In the genomic region with DNA sequence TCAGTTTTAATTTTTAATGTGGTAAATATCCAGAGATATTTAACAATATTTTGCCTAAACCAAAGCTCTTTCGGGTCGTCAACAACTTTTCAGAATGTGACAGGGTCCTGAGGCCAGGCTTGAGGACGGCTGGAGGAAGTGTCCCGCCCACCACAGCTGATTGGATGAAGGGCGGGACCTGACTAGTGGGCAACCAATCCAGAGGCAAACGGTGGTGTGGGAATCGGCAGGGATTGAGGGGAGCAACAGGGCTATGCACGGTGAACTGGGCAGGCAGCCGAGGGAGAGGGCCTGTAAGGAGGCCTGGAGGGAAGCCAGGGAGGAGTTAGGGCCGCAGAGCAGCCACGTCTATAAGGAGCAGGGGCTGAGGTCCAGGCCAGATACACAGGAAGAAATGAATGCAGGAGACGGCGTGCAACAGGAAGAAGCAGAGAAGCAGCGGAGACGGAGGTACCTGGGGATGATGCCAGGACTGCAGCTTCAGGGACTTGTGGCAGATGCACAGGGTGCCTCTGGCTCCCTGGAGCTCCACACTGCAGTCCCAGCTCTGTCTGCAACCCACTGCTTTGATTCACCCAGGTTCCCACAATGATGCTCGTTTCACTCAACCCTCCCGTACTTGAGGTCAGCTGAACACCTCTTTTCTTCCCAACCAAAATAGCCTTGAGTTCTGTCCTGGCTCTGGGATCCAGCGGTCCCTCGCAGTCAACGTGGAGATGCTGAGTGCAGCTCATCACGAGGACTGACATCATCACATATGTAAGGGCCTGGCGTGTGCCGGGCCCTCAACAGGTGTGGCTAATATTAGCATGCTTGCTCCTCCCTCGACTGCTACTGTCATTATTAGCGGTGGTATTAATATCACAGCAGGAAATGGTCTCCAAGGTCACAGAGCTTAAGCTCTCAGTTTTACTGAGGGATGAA, we compare ENCODE assay signal across 8 cellular contexts. TPM values are rescaled to one million over a fixed set of nuclear protein-coding genes. Genes with fewer than 3 reads are reported as not detected.
A peak's percentile ranks its signal among the peaks of the same experiment; 100 is the strongest.
DNase-seq lines count a peak whose midpoint lies in the region; ATAC-seq and TF ChIP-seq lines count a peak whose summit lies in the region.

No MANE protein-coding gene starts in this region.

- H3K4me3 Mint-ChIP-seq in stimulated activated memory B cell treated with anti-CD40 and anti-IgM and Interleukin-4, amounts not matched to agents 10 μg/mL and 1 μg/mL and 100 μg/mL, for 72 hours, result peak overlapping the region; percentile 64

- TF ChIP-seq CTCF in HEK293 (tag by site-specific recombination; IDR thresholded peaks at IDR 0.05), result no peak
- TF ChIP-seq CTCF in OCI-LY3 (IDR thresholded peaks at IDR 0.05; ENCODE audit: low read depth, low read length), result no peak
- no peak for TF ChIP-seq CTCF in tibial nerve (IDR thresholded peaks at IDR 0.05)

- no peak overlapping the region for H2AFZ ChIP-seq in OCI-LY3 (ENCODE audit: low read depth, low read length)

- CTCF ChIA-PET in HEK293 (lab: Yijun Ruan, JAX), result interaction anchor here (0.6 kb wide), 1 partner anchor 583 kb away, joined by 3 read pairs; no protein-coding TSS in a partner anchor

- H3K27me3 Mint-ChIP-seq in stimulated activated memory B cell treated with anti-CD40 and anti-IgM and Interleukin-4, amounts not matched to agents 10 μg/mL and 1 μg/mL and 100 μg/mL, for 72 hours, result peaks cover 14% of the 10 kb centered on the region

- no peak overlapping the region for H3K4me3 ChIP-seq in HEK293 (ENCODE audit: low read depth, low read length)
- H3K4me3 ChIP-seq in OCI-LY3 (ENCODE audit: low read length), result peak overlapping the region; percentile 52
- H3K4me3 ChIP-seq in tibial nerve, result no peak overlapping the region

- TF ChIP-seq POLR2A in tibial nerve (IDR thresholded peaks at IDR 0.05), result no peak

- H3K4me1 Mint-ChIP-seq in stimulated activated memory B cell treated with anti-CD40 and anti-IgM and Interleukin-4, amounts not matched to agents 10 μg/mL and 1 μg/mL and 100 μg/mL, for 72 hours, result peaks cover 21% of the 10 kb centered on the region

- H3K27me3 ChIP-seq in OCI-LY3 (ENCODE audit: low read depth, low read length), result no peaks in the 10 kb centered on the region
- no peaks in the 10 kb centered on the region for H3K27me3 ChIP-seq in tibial nerve

- no peak overlapping the region for H3K27ac Mint-ChIP-seq in stimulated activated memory B cell treated with anti-CD40 and anti-IgM and Interleukin-4, amounts not matched to agents 10 μg/mL and 1 μg/mL and 100 μg/mL, for 72 hours

- POLR2A ChIA-PET in HEK293 (lab: Yijun Ruan, JAX), result no interaction called here

- H3K9ac ChIP-seq in OCI-LY3 (ENCODE audit: low read length), result no peak overlapping the region

- no peaks in the 10 kb centered on the region for H3K4me1 ChIP-seq in HEK293 (ENCODE audit: control insufficient read depth, insufficient read depth, low read length)
- no peaks in the 10 kb centered on the region for H3K4me1 ChIP-seq in OCI-LY3 (ENCODE audit: low read length)
- H3K4me1 ChIP-seq in tibial nerve, result peaks cover 0 to 26% (median 5%) of the 10 kb centered on the region in 4 donors

- peaks cover under 1% of the 10 kb centered on the region for H3K36me3 Mint-ChIP-seq in stimulated activated memory B cell treated with anti-CD40 and anti-IgM and Interleukin-4, amounts not matched to agents 10 μg/mL and 1 μg/mL and 100 μg/mL, for 72 hours

- H3K27ac ChIP-seq in HEK293 (ENCODE audit: extremely low read depth, low read depth, low read length) (no peak overlapping the region), OCI-LY3 (ENCODE audit: low read length) (no peak overlapping the region), tibial nerve (no peak overlapping the region)

- WGBS in tibial nerve, 2 donors, result 69 to 78% methylated on average over 20 to 25 of the region's 25 CpGs

- H3K9me3 ChIP-seq in HEK293 (ENCODE audit: control insufficient read depth, insufficient read depth, low read depth, low read length) (no peaks in the 10 kb centered on the region), OCI-LY3 (ENCODE audit: insufficient read depth, low read length) (no peaks in the 10 kb centered on the region), tibial nerve (peaks cover 0 to 4% (median 0%) of the 10 kb centered on the region in 4 donors)

- no peaks in the 10 kb centered on the region for H3K79me2 ChIP-seq in OCI-LY3 (ENCODE audit: low read length)

- TF ChIP-seq EP300 in tibial nerve (IDR thresholded peaks at IDR 0.05), result no peak

- H4K20me1 ChIP-seq in OCI-LY3 (ENCODE audit: insufficient read depth, low read length), result no peaks in the 10 kb centered on the region

- peak; percentile 12 for DNase-seq in EL
- peak; percentile 68 for DNase-seq in germinal center (ENCODE audit: low spot score)
- DNase-seq in tibial nerve (ENCODE audit: low spot score in 2 of 2), result no peak
- DNase-seq in SKM-1 (lab: John Stamatoyannopoulos, UW; ENCODE audit: unreplicated experiment), result no peak

- peak overlapping the region; percentile 51 for H3K4me2 ChIP-seq in OCI-LY3 (ENCODE audit: low read length)

- H3K36me3 ChIP-seq in HEK293 (ENCODE audit: control insufficient read depth in 2 of 2, insufficient read depth in 1 of 2, low read length in 2 of 2) (no peaks in the 10 kb centered on the region), OCI-LY3 (replicated peaks; ENCODE audit: low read depth, low read length) (no peaks in the 10 kb centered on the region), tibial nerve (no peaks in the 10 kb centered on the region)

- peak; percentile 39 for ATAC-seq in stimulated activated memory B cell treated with anti-CD40 and anti-IgM and Interleukin-4, amounts not matched to agents 10 μg/mL and 1 μg/mL and 100 μg/mL, for 72 hours
- no peak for ATAC-seq in HG02610 (IDR thresholded peaks at IDR 0.05; ENCODE audit: unreplicated experiment)

- H3K9me3 Mint-ChIP-seq in stimulated activated memory B cell treated with anti-CD40 and anti-IgM and Interleukin-4, amounts not matched to agents 10 μg/mL and 1 μg/mL and 100 μg/mL, for 72 hours, result peaks cover 2% of the 10 kb centered on the region

TF ChIP-seq in HEK293, 187 proteins besides CTCF, POLR2A, EP300 and RAD21:
- TF ChIP-seq ZNF623 (tag by site-specific recombination; IDR thresholded peaks at IDR 0.05) (peak; percentile 53), SP2 (tag by site-specific recombination; IDR thresholded peaks at IDR 0.05) (peak; percentile 66), ZNF561 (tag by site-specific recombination; IDR thresholded peaks at IDR 0.05; ENCODE audit: borderline replicate concordance) (no peak), ZNF529 (tag by site-specific recombination; IDR thresholded peaks at IDR 0.05; ENCODE audit: insufficient replicate concordance) (no peak), SCRT1 (tag by site-specific recombination; IDR thresholded peaks at IDR 0.05; ENCODE audit: borderline replicate concordance) (peak; percentile 75; the same call in 1 of the 2 replicates), ZNF768 (tag by site-specific recombination; IDR thresholded peaks at IDR 0.05) (no peak), SCRT2 (tag by site-specific recombination; IDR thresholded peaks at IDR 0.05) (peak; percentile 95), ZNF341 (tag by site-specific recombination; IDR thresholded peaks at IDR 0.05; ENCODE audit: low read depth) (0 out of 2 replicates have a peak, but pooled peaks have one; percentile 15)
- TF ChIP-seq, protein P1, sequence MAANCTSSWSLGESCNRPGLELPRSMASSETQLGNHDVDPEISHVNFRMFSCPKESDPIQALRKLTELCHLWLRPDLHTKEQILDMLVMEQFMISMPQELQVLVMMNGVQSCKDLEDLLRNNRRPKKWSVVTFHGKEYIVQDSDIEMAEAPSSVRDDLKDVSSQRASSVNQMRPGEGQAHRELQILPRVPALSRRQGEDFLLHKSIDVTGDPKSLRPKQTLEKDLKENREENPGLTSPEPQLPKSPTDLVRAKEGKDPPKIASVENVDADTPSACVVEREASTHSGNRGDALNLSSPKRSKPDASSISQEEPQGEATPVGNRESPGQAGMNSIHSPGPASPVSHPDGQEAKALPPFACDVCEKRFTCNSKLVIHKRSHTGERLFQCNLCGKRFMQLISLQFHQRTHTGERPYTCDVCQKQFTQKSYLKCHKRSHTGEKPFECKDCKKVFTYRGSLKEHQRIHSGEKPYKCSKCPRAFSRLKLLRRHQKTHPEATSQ (tag by site-specific recombination; IDR thresholded peaks at IDR 0.05), result no peak

RNA-seq across cellular contexts. Expression of a gene that starts 45.9 kb away (rescaled TPM):
- 10 to 100 TPM; 65.5 to 88.2 (median 69.3) TPM for total RNA-seq in tibial nerve

Comparison
In these comparisons a context has a peak if more than half of its experiments do, and no peak if none do; other contexts are left out.
1. DNase-seq: peak in EL (single experiment) and germinal center (single experiment); none in tibial nerve (0 of 2) and SKM-1 (single experiment).